In genomic region chr1:7915826-7916225, GRCh38 we compare ENCODE assay signal across 15 cellular contexts. TPM values are rescaled to one million over a fixed set of nuclear protein-coding genes. Genes with fewer than 3 reads are reported as not detected.
DNase-seq lines count a peak whose midpoint lies in the region; ATAC-seq and TF ChIP-seq lines count a peak whose summit lies in the region.
"Had no signal": no experiment of that assay in that cellular context is flagged by ENCODE, and none has a peak within 500 bp of the region (broad histone marks: within the 10 kb centered on the region; RNA-seq: fewer than 3 reads in every experiment).

No MANE protein-coding gene starts in this region.

- peaks cover 17% of the 10 kb centered on the region for H3K4me1 Mint-ChIP-seq in activated naive CD4-positive, alpha-beta T cell treated with anti-CD3 and anti-CD28 coated beads, Interleukin-2, amount 10 ng/mL, durations not matched to agents 7 days and 5 days
- peaks cover 64 to 80% of the 10 kb centered on the region in 2 donors for H3K4me1 Mint-ChIP-seq in immature natural killer cell
- no peaks in the 10 kb centered on the region for H3K4me1 Mint-ChIP-seq in type B pancreatic cell (ENCODE audit: unreplicated experiment)

- H3K27me3 Mint-ChIP-seq in activated naive CD4-positive, alpha-beta T cell treated with anti-CD3 and anti-CD28 coated beads, Interleukin-2, amount 10 ng/mL, durations not matched to agents 7 days and 5 days, result peaks cover 5% of the 10 kb centered on the region
- H3K27me3 Mint-ChIP-seq in immature natural killer cell (ENCODE audit: low read depth in 3 of 3) (peaks cover 0 to 12% (median 4%) of the 10 kb centered on the region in 3 donors), type B pancreatic cell (peaks cover 14% of the 10 kb centered on the region)

- CTCF ChIA-PET in activated naive CD4-positive, alpha-beta T cell treated with anti-CD3 and anti-CD28 coated beads, Interleukin-2, amount 10 ng/mL, durations not matched to agents 7 days and 5 days (lab: Charles Lee), result interaction anchor here (1.2 to 1.3 kb wide), 3 partner anchors 12 to 27 kb away, joined by 3 to 4 read pairs (median 3); no protein-coding TSS in a partner anchor

- intact Hi-C loops in mucosa of descending colon (cut with DNase I, micrococcal nuclease), result no loop called here

- H3K4me1 ChIP-seq in mucosa of descending colon (ENCODE audit: low read depth), result no peaks in the 10 kb centered on the region

- ATAC-seq in GM21360 (IDR thresholded peaks at IDR 0.05; ENCODE audit: unreplicated experiment) (no peak), mucosa of descending colon (no peak)

- no peak overlapping the region for H3K4me3 Mint-ChIP-seq in activated naive CD4-positive, alpha-beta T cell treated with anti-CD3 and anti-CD28 coated beads, Interleukin-2, amount 10 ng/mL, durations not matched to agents 7 days and 5 days
- H3K4me3 Mint-ChIP-seq in immature natural killer cell (peak overlapping the region; percentile 75 to 88 (median 78)), type B pancreatic cell (no peak overlapping the region)

- H3K9me3 Mint-ChIP-seq in activated naive CD4-positive, alpha-beta T cell treated with anti-CD3 and anti-CD28 coated beads, Interleukin-2, amount 10 ng/mL, durations not matched to agents 7 days and 5 days, result no peaks in the 10 kb centered on the region
- H3K9me3 Mint-ChIP-seq in immature natural killer cell, result no peaks in the 10 kb centered on the region
- H3K9me3 Mint-ChIP-seq in type B pancreatic cell, result no peaks in the 10 kb centered on the region

- no peak overlapping the region for H3K27ac Mint-ChIP-seq in activated naive CD4-positive, alpha-beta T cell treated with anti-CD3 and anti-CD28 coated beads, Interleukin-2, amount 10 ng/mL, durations not matched to agents 7 days and 5 days
- H3K27ac Mint-ChIP-seq in immature natural killer cell, result peak overlapping the region; percentile 77 to 92 (median 86)
- H3K27ac Mint-ChIP-seq in type B pancreatic cell, result no peak overlapping the region

- no peaks in the 10 kb centered on the region for H3K36me3 ChIP-seq in mucosa of descending colon (ENCODE audit: low read depth)
- H3K36me3 ChIP-seq: gastrocnemius medialis had no signal

- H3K4me3 ChIP-seq in mucosa of descending colon, result no peak overlapping the region
- H3K4me3 ChIP-seq: gastrocnemius medialis had no signal

- no peak for TF ChIP-seq CTCF in mucosa of descending colon (IDR thresholded peaks at IDR 0.05)
- TF ChIP-seq CTCF in type B pancreatic cell (conservative IDR thresholded peaks at IDR 0.05), result no peak

- H3K36me3 Mint-ChIP-seq in activated naive CD4-positive, alpha-beta T cell treated with anti-CD3 and anti-CD28 coated beads, Interleukin-2, amount 10 ng/mL, durations not matched to agents 7 days and 5 days, result no peaks in the 10 kb centered on the region
- H3K36me3 Mint-ChIP-seq in immature natural killer cell (peaks cover 0 to 4% (median 0%) of the 10 kb centered on the region in 3 donors), type B pancreatic cell (no peaks in the 10 kb centered on the region)

- H3K9me3 ChIP-seq in mucosa of descending colon, result no peaks in the 10 kb centered on the region
- H3K9me3 ChIP-seq: gastrocnemius medialis had no signal

- peak; percentile 51 for DNase-seq in activated naive CD4-positive, alpha-beta T cell treated with Interleukin-2 at 50 U/mL for 16 hours
- no peak for DNase-seq in activated naive CD4-positive, alpha-beta T cell treated with anti-CD3 and anti-CD28 coated beads, Interleukin-2, amount 10 ng/mL, durations not matched to agents 7 days and 5 days
- DNase-seq in activated T-cell treated with anti-CD3 and anti-CD28 coated beads for 4 hours (peak; percentile 43), immature natural killer cell (peak; percentile 59 to 70 (median 66)), mucosa of descending colon (no peak), type B pancreatic cell (ENCODE audit: extremely low spot score, unreplicated experiment) (no peak)
- DNase-seq in stimulated activated CD8-positive, alpha-beta memory T cell treated with anti-CD3 and anti-CD28 coated beads, Interleukin-7, amount 100 ng/mL, for 4 hours (ENCODE audit: low read depth in 2 of 2), result peak; percentile 61 to 73
- DNase-seq: anterior cingulate cortex, EL, gastrocnemius medialis, KBM-7, NCI-H1105 treated with DMSO at 0.1 percent for 48 hours, small intestine, T-helper 1 cell had no signal

RNA-seq across cellular contexts. Expression of gene TNFRSF9, which starts 24.8 kb away (rescaled TPM):
- polyA plus RNA-seq in immature natural killer cell, result 10 to 100 TPM in 2 of 3 donors, 1 to 10 TPM in 1; 6.5 to 21.9 (median 10.9) TPM
- under 1 TPM; 0.19 to 0.51 (median 0.35) TPM for total RNA-seq in mucosa of descending colon
- 0.39 and 3.8 TPM in 2 replicates for total RNA-seq in type B pancreatic cell (ENCODE audit: low replicate concordance)

RNA-seq across cellular contexts. Expression of gene PARK7, which starts 45.7 kb away (rescaled TPM):
- polyA plus RNA-seq in immature natural killer cell, result 100 to 1,000 TPM; 400 to 579 (median 427) TPM
- total RNA-seq in mucosa of descending colon (100 to 1,000 TPM; 135 to 200 (median 186) TPM), type B pancreatic cell (ENCODE audit: low replicate concordance) (206 and 279 TPM in 2 replicates)

Comparison
In these comparisons a context has a peak if more than half of its experiments do, and no peak if none do; other contexts are left out.
1. DNase-seq: peak in activated naive CD4-positive, alpha-beta T cell treated with Interleukin-2 at 50 U/mL for 16 hours (single experiment), activated T-cell treated with anti-CD3 and anti-CD28 coated beads for 4 hours (single experiment), immature natural killer cell (3 of 3) and stimulated activated CD8-positive, alpha-beta memory T cell treated with anti-CD3 and anti-CD28 coated beads, Interleukin-7, amount 100 ng/mL, for 4 hours (2 of 2); none in activated naive CD4-positive, alpha-beta T cell treated with anti-CD3 and anti-CD28 coated beads, Interleukin-2, amount 10 ng/mL, durations not matched to agents 7 days and 5 days (single experiment), mucosa of descending colon (0 of 3) and type B pancreatic cell (single experiment).
2. H3K27ac Mint-ChIP-seq: peak in immature natural killer cell (6 of 6); none in activated naive CD4-positive, alpha-beta T cell treated with anti-CD3 and anti-CD28 coated beads, Interleukin-2, amount 10 ng/mL, durations not matched to agents 7 days and 5 days (single experiment) and type B pancreatic cell (single experiment).
3. H3K4me3 Mint-ChIP-seq: peak in immature natural killer cell (5 of 5); none in activated naive CD4-positive, alpha-beta T cell treated with anti-CD3 and anti-CD28 coated beads, Interleukin-2, amount 10 ng/mL, durations not matched to agents 7 days and 5 days (single experiment) and type B pancreatic cell (single experiment).